10 cellular contexts compared by ENCODE assay signal in the genomic region with DNA sequence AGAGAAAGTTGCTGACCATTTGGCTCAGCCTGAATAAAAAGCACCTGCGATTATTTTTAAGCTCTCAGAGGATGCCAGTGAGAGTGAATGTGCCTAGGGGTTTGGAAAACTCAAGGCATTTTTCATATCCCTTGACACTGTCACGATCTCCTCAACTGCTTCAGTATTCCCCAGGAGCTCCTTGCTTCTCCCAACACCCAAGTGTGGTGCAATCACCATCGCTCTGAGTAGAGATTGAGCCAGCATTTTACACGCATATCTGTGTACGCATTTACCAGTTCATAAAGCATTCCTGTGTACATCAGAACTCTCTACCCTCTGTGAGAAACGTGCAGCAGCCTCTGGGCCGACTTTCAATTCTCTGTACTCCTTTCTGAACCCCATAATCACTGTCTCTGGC. TPM values are rescaled to one million over a fixed set of nuclear protein-coding genes. Genes with fewer than 3 reads are reported as not detected.
DNase-seq lines count a peak whose midpoint lies in the region; ATAC-seq, FAIRE-seq and TF ChIP-seq lines count a peak whose summit lies in the region.
"Had no signal": no experiment of that assay in that cellular context is flagged by ENCODE, and none has a peak within 500 bp of the region (broad histone marks: within the 10 kb centered on the region; RNA-seq: fewer than 3 reads in every experiment).

No MANE protein-coding gene starts in this region.

- peaks cover 76% of the 10 kb centered on the region for H3K4me1 ChIP-seq in HepG2 (ENCODE audit: insufficient read depth, low read length)
- H3K4me1 ChIP-seq in right lobe of liver, result peaks cover 0 to 20% (median 3%) of the 10 kb centered on the region in 4 donors
- peaks cover 53% of the 10 kb centered on the region for H3K4me1 ChIP-seq in lower lobe of right lung

- no peak for TF ChIP-seq CTCF in HepG2 (CRISPR knock-in tag; IDR thresholded peaks at IDR 0.05)
- no peak for TF ChIP-seq CTCF in right lobe of liver (IDR thresholded peaks at IDR 0.05)
- TF ChIP-seq CTCF in lower lobe of right lung (IDR thresholded peaks at IDR 0.05), result no peak
- no peak for TF ChIP-seq CTCF in GM10248 (IDR thresholded peaks at IDR 0.05; ENCODE audit: control extremely low read depth, extremely low read depth, low read depth, missing control alignments)

- no peaks in the 10 kb centered on the region for H3K9me3 Mint-ChIP-seq in activated naive CD8-positive, alpha-beta T cell (ENCODE audit: low read depth)

- H3K36me3 Mint-ChIP-seq in activated naive CD8-positive, alpha-beta T cell, result peaks cover 5% of the 10 kb centered on the region

- ATAC-seq in HepG2 (no peak), right lobe of liver (no peak), lower lobe of right lung (no peak), GM19328 (IDR thresholded peaks at IDR 0.05; ENCODE audit: unreplicated experiment) (no peak)

- no peak for TF ChIP-seq POLR2A in HepG2 (IDR thresholded peaks at IDR 0.05; ENCODE audit: insufficient read depth in 1 of 2, low read depth in 2 of 2, low read length in 2 of 2)
- no peak for TF ChIP-seq POLR2A in right lobe of liver (IDR thresholded peaks at IDR 0.05)

- H3K27ac ChIP-seq in HepG2 (ENCODE audit: extremely low read length, insufficient read depth, low read length), result peak overlapping the region; percentile 3
- no peak overlapping the region for H3K27ac ChIP-seq in right lobe of liver
- H3K27ac ChIP-seq in lower lobe of right lung, result peak overlapping the region; percentile 99

- H3K4me2 ChIP-seq in HepG2 (ENCODE audit: low read depth, low read length), result peak overlapping the region; percentile 93

- no peak for DNase-seq in HepG2 (ENCODE audit: low spot score)
- no peak for DNase-seq in right lobe of liver
- DNase-seq in lower lobe of right lung, result no peak
- no peak for DNase-seq in HK-2 (ENCODE audit: unreplicated experiment)
- DNase-seq in D341Med (ENCODE audit: low spot score), result no peak
- no peak for DNase-seq in GM10248 (ENCODE audit: extremely low spot score)
- DNase-seq: stimulated activated CD4-positive, alpha-beta T cell treated with anti-CD3 and anti-CD28 coated beads, Interleukin-2, amount 100 ng/mL, for 24 hours had no signal

- H3K4me3 Mint-ChIP-seq in activated naive CD8-positive, alpha-beta T cell, result peak overlapping the region; percentile 99

- no peaks in the 10 kb centered on the region for H4K20me1 ChIP-seq in HepG2 (ENCODE audit: insufficient read depth, low read length)

- POLR2A ChIA-PET in HepG2 (lab: Yijun Ruan, JAX) (interaction anchor here (3.4 kb wide), 1 partner anchor 23 kb away, joined by 10 read pairs; no protein-coding TSS in a partner anchor), GM10248 (lab: Yijun Ruan, JAX) (no interaction called here)

- H3K79me2 ChIP-seq in HepG2 (ENCODE audit: insufficient read depth, low read length), result peaks cover 51% of the 10 kb centered on the region

- no peak overlapping the region for H2AFZ ChIP-seq in HepG2 (ENCODE audit: low read length)

- H3K27me3 Mint-ChIP-seq in activated naive CD8-positive, alpha-beta T cell, result no peaks in the 10 kb centered on the region

- WGBS in HepG2 (ENCODE audit: low lambda C conversion rate), result 29% methylated on average over 7 of the region's 7 CpGs
- 30% methylated on average over 7 of the region's 7 CpGs for WGBS in right lobe of liver (ENCODE audit: insufficient coverage, low coverage, low lambda C conversion rate, missing lambda C conversion rate)

- in situ Hi-C loops in HepG2 (cut with HindIII; ENCODE audit: extremely low pct_ligation_motif_present, low pct_unique_long_range_greater_than_20kb), result no loop called here

- no peaks in the 10 kb centered on the region; a peak in 1 of 5 replicates for H3K27me3 ChIP-seq in HepG2 (ENCODE audit: control insufficient read depth in 1 of 2, insufficient read depth in 2 of 2, low read length in 2 of 2)
- no peaks in the 10 kb centered on the region for H3K27me3 ChIP-seq in right lobe of liver
- no peaks in the 10 kb centered on the region for H3K27me3 ChIP-seq in lower lobe of right lung (ENCODE audit: low read depth)

- no peak for FAIRE-seq in HepG2 (lab: Jason Lieb, UNC)
- FAIRE-seq: D721Med had no signal

- H3K27ac Mint-ChIP-seq in activated naive CD8-positive, alpha-beta T cell, result peak overlapping the region; percentile 72

- no peaks in the 10 kb centered on the region for H3K9me3 ChIP-seq in HepG2 (ENCODE audit: low read length)
- H3K9me3 ChIP-seq in right lobe of liver, result no peaks in the 10 kb centered on the region
- H3K9me3 ChIP-seq in lower lobe of right lung, result no peaks in the 10 kb centered on the region

- H3K4me3 ChIP-seq in HepG2 (replicated peaks in 1 of 3; ENCODE audit: insufficient read depth in 1 of 3, low read depth in 2 of 3, low read length in 3 of 3), result peak overlapping the region in 2 of 3 experiments; percentile 91 to 94; a peak in 2 of 6 replicates
- H3K4me3 ChIP-seq in right lobe of liver, result no peak overlapping the region
- H3K4me3 ChIP-seq in lower lobe of right lung, result peak overlapping the region; percentile 100

- no peak for TF ChIP-seq RAD21 in HepG2 (CRISPR knock-in tag; IDR thresholded peaks at IDR 0.05)

- intact Hi-C loops in HepG2 (cut with micrococcal nuclease; ENCODE audit: unreplicated experiment), result no loop called here
- intact Hi-C loops in right lobe of liver (cut with DNase I), result no loop called here
- intact Hi-C loops in lower lobe of right lung (cut with DNase I), result no loop called here

- CTCF ChIA-PET in HepG2 (lab: Yijun Ruan, JAX; ENCODE audit: low intra/inter-chr PET ratio, low total read pairs) (no interaction called here), GM10248 (lab: Yijun Ruan, JAX) (interaction anchor here (1.0 to 5.5 kb wide), 4 partner anchors 8 to 182 kb away, joined by 3 to 28 read pairs (median 10); no protein-coding TSS in a partner anchor)

- TF ChIP-seq EP300 in HepG2 (IDR thresholded peaks at IDR 0.05; ENCODE audit: low read depth in 2 of 2, low read length in 2 of 2) (no peak), HepG2 (CRISPR knock-in tag; IDR thresholded peaks at IDR 0.05; ENCODE audit: borderline replicate concordance) (no peak)

- H3K4me1 Mint-ChIP-seq in activated naive CD8-positive, alpha-beta T cell (ENCODE audit: low read depth), result peaks cover 52% of the 10 kb centered on the region

- peaks cover 5 to 18% of the 10 kb centered on the region in 2 experiments for H3K36me3 ChIP-seq in HepG2 (replicated peaks in 1 of 2; ENCODE audit: control insufficient read depth in 1 of 2, insufficient read depth in 2 of 2, low read length in 2 of 2)
- H3K36me3 ChIP-seq in right lobe of liver, result peaks cover 0 to 27% (median 1%) of the 10 kb centered on the region in 4 donors
- peaks cover 37% of the 10 kb centered on the region for H3K36me3 ChIP-seq in lower lobe of right lung

- H3K9ac ChIP-seq in HepG2 (ENCODE audit: insufficient read depth, low read depth, low read length), result peak overlapping the region; percentile 95

- no TSS peak for BruUV-seq in HepG2 (replicated peaks; lab: Mats Ljungman, UMichigan)

RNA-seq across cellular contexts. Expression of gene SRRD, which starts 1.3 kb away (rescaled TPM):
- 36.6 and 56.5 TPM in 2 replicates for total RNA-seq in HepG2 (2016; rRNA removed; fragmentation: Illumina TruSeq; extraction: Trizol)
- total RNA-seq in HepG2 (2016; cell fraction: cytosol; rRNA removed; fragmentation: Illumina TruSeq; extraction: Trizol; ENCODE audit: low read depth), result 17.9 and 19.5 TPM in 2 replicates
- total RNA-seq in HepG2 (2016; cell fraction: insoluble cytoplasmic fraction; rRNA removed; fragmentation: Illumina TruSeq; extraction: Trizol), result 32.5 and 46.6 TPM in 2 replicates
- total RNA-seq in HepG2 (2016; cell fraction: membrane; rRNA removed; fragmentation: Illumina TruSeq; extraction: Trizol), result 41.5 and 47.4 TPM in 2 replicates
- 15.6 and 20.0 TPM in 2 replicates for total RNA-seq in HepG2 (2016; cell fraction: nucleus; rRNA removed; fragmentation: Illumina TruSeq; extraction: Trizol)
- 21.8 and 22.8 TPM in 2 replicates for polyA plus RNA-seq in HepG2 (2011; rRNA removed)
- polyA plus RNA-seq in HepG2 (2011; cell fraction: cytosol; rRNA removed), result 14.2 and 19.3 TPM in 2 replicates
- 6.5 and 12.7 TPM in 2 replicates for polyA plus RNA-seq in HepG2 (2011; cell fraction: nucleus; rRNA removed)
- 16.5 and 18.1 TPM in 2 replicates for polyA plus RNA-seq in HepG2 (2012)
- polyA plus RNA-seq in HepG2 (2016; cell fraction: cytosol; fragmentation: Illumina TruSeq; extraction: Trizol; ENCODE audit: low read depth), result 38.8 and 45.5 TPM in 2 replicates
- 54.6 and 54.9 TPM in 2 replicates for polyA plus RNA-seq in HepG2 (2016; cell fraction: insoluble cytoplasmic fraction; fragmentation: Illumina TruSeq; extraction: Trizol; ENCODE audit: low read depth)
- polyA plus RNA-seq in HepG2 (2016; cell fraction: membrane; fragmentation: Illumina TruSeq; extraction: Trizol; ENCODE audit: low read depth), result 41.2 and 47.5 TPM in 2 replicates
- 23.9 and 26.3 TPM in 2 replicates for polyA plus RNA-seq in HepG2 (2016; cell fraction: nucleus; fragmentation: Illumina TruSeq; extraction: Trizol; ENCODE audit: insufficient read depth, low read depth)
- polyA minus RNA-seq in HepG2 (2011; rRNA and poly(A)+ RNA removed; ENCODE audit: low replicate concordance), result 13.6 and 15.2 TPM in 2 replicates
- 8.6 and 10.8 TPM in 2 replicates for polyA minus RNA-seq in HepG2 (2011; cell fraction: cytosol; rRNA and poly(A)+ RNA removed)
- polyA minus RNA-seq in HepG2 (2011; cell fraction: nucleus; rRNA and poly(A)+ RNA removed), result 14.0 and 18.3 TPM in 2 replicates
- 10 to 100 TPM; 11.4 to 15.2 (median 11.8) TPM for total RNA-seq in right lobe of liver
- total RNA-seq in lower lobe of right lung, result 18.1 TPM

RNA-seq across cellular contexts. Expression of gene HPS4, which starts 1.4 kb away (rescaled TPM):
- total RNA-seq in HepG2 (2016; rRNA removed; fragmentation: Illumina TruSeq; extraction: Trizol) (29.7 and 34.0 TPM in 2 replicates), right lobe of liver (10 to 100 TPM; 10.7 to 13.8 (median 12.6) TPM), lower lobe of right lung (39.8 TPM)
- 6.1 and 12.7 TPM in 2 replicates for total RNA-seq in HepG2 (2016; cell fraction: cytosol; rRNA removed; fragmentation: Illumina TruSeq; extraction: Trizol; ENCODE audit: low read depth)
- total RNA-seq in HepG2 (2016; cell fraction: insoluble cytoplasmic fraction; rRNA removed; fragmentation: Illumina TruSeq; extraction: Trizol), result 28.2 and 33.4 TPM in 2 replicates
- total RNA-seq in HepG2 (2016; cell fraction: membrane; rRNA removed; fragmentation: Illumina TruSeq; extraction: Trizol), result 12.8 and 13.4 TPM in 2 replicates
- total RNA-seq in HepG2 (2016; cell fraction: nucleus; rRNA removed; fragmentation: Illumina TruSeq; extraction: Trizol), result 47.5 and 51.3 TPM in 2 replicates
- polyA plus RNA-seq in HepG2 (2011; rRNA removed), result 27.4 and 28.0 TPM in 2 replicates
- 14.0 and 16.9 TPM in 2 replicates for polyA plus RNA-seq in HepG2 (2011; cell fraction: cytosol; rRNA removed)
- 114 and 121 TPM in 2 replicates for polyA plus RNA-seq in HepG2 (2011; cell fraction: nucleus; rRNA removed)
- 20.2 and 21.3 TPM in 2 replicates for polyA plus RNA-seq in HepG2 (2012)
- 2.0 TPM in 2 replicates for polyA plus RNA-seq in HepG2 (2016; cell fraction: cytosol; fragmentation: Illumina TruSeq; extraction: Trizol; ENCODE audit: low read depth)
- 14.9 and 19.8 TPM in 2 replicates for polyA plus RNA-seq in HepG2 (2016; cell fraction: insoluble cytoplasmic fraction; fragmentation: Illumina TruSeq; extraction: Trizol; ENCODE audit: low read depth)
- polyA plus RNA-seq in HepG2 (2016; cell fraction: membrane; fragmentation: Illumina TruSeq; extraction: Trizol; ENCODE audit: low read depth), result 4.4 and 5.3 TPM in 2 replicates
- 67.8 and 71.6 TPM in 2 replicates for polyA plus RNA-seq in HepG2 (2016; cell fraction: nucleus; fragmentation: Illumina TruSeq; extraction: Trizol; ENCODE audit: insufficient read depth, low read depth)
- polyA minus RNA-seq in HepG2 (2011; rRNA and poly(A)+ RNA removed; ENCODE audit: low replicate concordance), result 18.5 and 40.6 TPM in 2 replicates
- polyA minus RNA-seq in HepG2 (2011; cell fraction: cytosol; rRNA and poly(A)+ RNA removed), result 9.3 and 10.6 TPM in 2 replicates
- 61.7 and 71.9 TPM in 2 replicates for polyA minus RNA-seq in HepG2 (2011; cell fraction: nucleus; rRNA and poly(A)+ RNA removed)

RNA-seq across cellular contexts. Expression of gene TFIP11, which starts 27.3 kb away (rescaled TPM):
- total RNA-seq in HepG2 (2016; rRNA removed; fragmentation: Illumina TruSeq; extraction: Trizol) (20.8 and 22.8 TPM in 2 replicates), right lobe of liver (10 to 100 TPM; 17.0 to 24.1 (median 21.6) TPM), lower lobe of right lung (28.4 TPM)
- 2.5 and 2.8 TPM in 2 replicates for total RNA-seq in HepG2 (2016; cell fraction: cytosol; rRNA removed; fragmentation: Illumina TruSeq; extraction: Trizol; ENCODE audit: low read depth)
- 20.2 and 22.6 TPM in 2 replicates for total RNA-seq in HepG2 (2016; cell fraction: insoluble cytoplasmic fraction; rRNA removed; fragmentation: Illumina TruSeq; extraction: Trizol)
- 4.9 and 5.7 TPM in 2 replicates for total RNA-seq in HepG2 (2016; cell fraction: membrane; rRNA removed; fragmentation: Illumina TruSeq; extraction: Trizol)
- total RNA-seq in HepG2 (2016; cell fraction: nucleus; rRNA removed; fragmentation: Illumina TruSeq; extraction: Trizol), result 17.0 and 24.6 TPM in 2 replicates
- polyA plus RNA-seq in HepG2 (2011; rRNA removed), result 15.4 and 18.4 TPM in 2 replicates
- polyA plus RNA-seq in HepG2 (2011; cell fraction: cytosol; rRNA removed), result 11.9 and 14.9 TPM in 2 replicates
- polyA plus RNA-seq in HepG2 (2011; cell fraction: nucleus; rRNA removed), result 19.7 and 24.6 TPM in 2 replicates
- polyA plus RNA-seq in HepG2 (2012), result 11.8 and 16.2 TPM in 2 replicates
- 0.94 and 1.1 TPM in 2 replicates for polyA plus RNA-seq in HepG2 (2016; cell fraction: cytosol; fragmentation: Illumina TruSeq; extraction: Trizol; ENCODE audit: low read depth)
- 16.1 and 16.3 TPM in 2 replicates for polyA plus RNA-seq in HepG2 (2016; cell fraction: insoluble cytoplasmic fraction; fragmentation: Illumina TruSeq; extraction: Trizol; ENCODE audit: low read depth)
- 1.7 and 2.2 TPM in 2 replicates for polyA plus RNA-seq in HepG2 (2016; cell fraction: membrane; fragmentation: Illumina TruSeq; extraction: Trizol; ENCODE audit: low read depth)
- polyA plus RNA-seq in HepG2 (2016; cell fraction: nucleus; fragmentation: Illumina TruSeq; extraction: Trizol; ENCODE audit: insufficient read depth, low read depth), result 22.2 and 27.8 TPM in 2 replicates
- polyA minus RNA-seq in HepG2 (2011; rRNA and poly(A)+ RNA removed; ENCODE audit: low replicate concordance), result 32.9 and 35.2 TPM in 2 replicates
- polyA minus RNA-seq in HepG2 (2011; cell fraction: cytosol; rRNA and poly(A)+ RNA removed), result 11.9 and 15.1 TPM in 2 replicates
- polyA minus RNA-seq in HepG2 (2011; cell fraction: nucleus; rRNA and poly(A)+ RNA removed), result 30.3 and 31.2 TPM in 2 replicates

RNA-seq across cellular contexts. Expression of gene ASPHD2, which starts 56.0 kb away (rescaled TPM):
- 0.04 TPM in 1 of 2 replicates, not detected in the other for total RNA-seq in HepG2 (2016; rRNA removed; fragmentation: Illumina TruSeq; extraction: Trizol)
- not detected in 2 replicates for total RNA-seq in HepG2 (2016; cell fraction: cytosol; rRNA removed; fragmentation: Illumina TruSeq; extraction: Trizol; ENCODE audit: low read depth)
- 0.06 TPM in 1 of 2 replicates, not detected in the other for total RNA-seq in HepG2 (2016; cell fraction: insoluble cytoplasmic fraction; rRNA removed; fragmentation: Illumina TruSeq; extraction: Trizol)
- 0.06 TPM in 1 of 2 replicates, not detected in the other for total RNA-seq in HepG2 (2016; cell fraction: membrane; rRNA removed; fragmentation: Illumina TruSeq; extraction: Trizol)
- 0.09 TPM in 1 of 2 replicates, not detected in the other for total RNA-seq in HepG2 (2016; cell fraction: nucleus; rRNA removed; fragmentation: Illumina TruSeq; extraction: Trizol)
- polyA plus RNA-seq in HepG2 (2011; rRNA removed), result 0.04 TPM in 2 replicates
- polyA plus RNA-seq in HepG2 (2011; cell fraction: cytosol; rRNA removed), result 0.03 and 0.04 TPM in 2 replicates
- polyA plus RNA-seq in HepG2 (2011; cell fraction: nucleus; rRNA removed), result 0.05 TPM in 2 replicates
- polyA plus RNA-seq in HepG2 (2012), result 0.13 and 0.28 TPM in 2 replicates
- 0.03 TPM in 1 of 2 replicates, not detected in the other for polyA plus RNA-seq in HepG2 (2016; cell fraction: cytosol; fragmentation: Illumina TruSeq; extraction: Trizol; ENCODE audit: low read depth)
- polyA plus RNA-seq in HepG2 (2016; cell fraction: insoluble cytoplasmic fraction; fragmentation: Illumina TruSeq; extraction: Trizol; ENCODE audit: low read depth), result not detected in 2 replicates
- not detected in 2 replicates for polyA plus RNA-seq in HepG2 (2016; cell fraction: membrane; fragmentation: Illumina TruSeq; extraction: Trizol; ENCODE audit: low read depth)
- not detected in 2 replicates for polyA plus RNA-seq in HepG2 (2016; cell fraction: nucleus; fragmentation: Illumina TruSeq; extraction: Trizol; ENCODE audit: insufficient read depth, low read depth)
- 0.05 TPM in 1 of 2 replicates, not detected in the other for polyA minus RNA-seq in HepG2 (2011; rRNA and poly(A)+ RNA removed; ENCODE audit: low replicate concordance)
- polyA minus RNA-seq in HepG2 (2011; cell fraction: cytosol; rRNA and poly(A)+ RNA removed), result not detected in 2 replicates
- not detected in 2 replicates for polyA minus RNA-seq in HepG2 (2011; cell fraction: nucleus; rRNA and poly(A)+ RNA removed)
- under 1 TPM in 3 of 6 experiments, not detected in 3; 0.07 to 0.38 (median 0.12) TPM for total RNA-seq in right lobe of liver
- total RNA-seq in lower lobe of right lung, result 1.5 TPM

Comparison
In these comparisons a context has a peak if more than half of its experiments do, and no peak if none do; other contexts are left out.
1. H3K27ac ChIP-seq: peak in HepG2 (single experiment) and lower lobe of right lung (single experiment); none in right lobe of liver (0 of 3).
2. H3K4me3 ChIP-seq: peak in HepG2 (2 of 3) and lower lobe of right lung (single experiment); none in right lobe of liver (0 of 3).